10 cellular contexts compared by ENCODE assay signal in genomic region chr10:44724415-44725174, GRCh38.
DNase-seq lines count a peak whose midpoint lies in the region; ATAC-seq, FAIRE-seq and TF ChIP-seq lines count a peak whose summit lies in the region.
"Had no signal": no experiment of that assay in that cellular context is flagged by ENCODE, and none has a peak within 500 bp of the region (broad histone marks: within the 10 kb centered on the region; RNA-seq: fewer than 3 reads in every experiment).

No MANE protein-coding gene starts in this region.

- H4K20me1 ChIP-seq in BLaER1: no peaks in the 10 kb centered on the region

- H3K4me3 ChIP-seq in BLaER1: peak overlapping the region; percentile 29; the same call in 1 of the 2 replicates
- H3K4me3 ChIP-seq in NB4 (ENCODE audit: low read depth, low read length): peak overlapping the region; percentile 38
- no peak overlapping the region for H3K4me3 ChIP-seq in foreskin fibroblast (ENCODE audit: low read depth in 1 of 2, low read length in 2 of 2)
- H3K4me3 ChIP-seq: psoas muscle had no signal

- no peak for TF ChIP-seq POLR2A in NB4 (IDR thresholded peaks at IDR 0.05; ENCODE audit: extremely low read depth, insufficient read length)

- DNase-seq in NB4 (ENCODE audit: low read depth) (peak; percentile 82), foreskin fibroblast (peak; percentile 70 to 77), frontal cortex (ENCODE audit: low spot score in 2 of 2) (no peak), H4 (ENCODE audit: low spot score) (no peak)
- DNase-seq in activated naive CD4-positive, alpha-beta T cell treated with anti-CD3 and anti-CD28 coated beads, Interleukin-2, amount 50 U/mL, for 72 hours (ENCODE audit: low spot score in 2 of 2): no peak
- DNase-seq: cerebellar nuclear complex had no signal

- H3K27ac Mint-ChIP-seq in activated naive CD4-positive, alpha-beta T cell treated with anti-CD3 and anti-CD28 coated beads, Interleukin-2, amount 50 U/mL, for 72 hours: no peak overlapping the region

- no peaks in the 10 kb centered on the region for H3K27me3 ChIP-seq in BLaER1

- peak overlapping the region; percentile 71 for H3K4me2 ChIP-seq in BLaER1

- ATAC-seq in GM21786 (IDR thresholded peaks at IDR 0.05; ENCODE audit: unreplicated experiment): peak; percentile 45
- ATAC-seq in GM21381 (IDR thresholded peaks at IDR 0.05; ENCODE audit: unreplicated experiment): no peak
- no peak for ATAC-seq in activated naive CD4-positive, alpha-beta T cell treated with anti-CD3 and anti-CD28 coated beads, Interleukin-2, amount 50 U/mL, for 72 hours

- H3K9ac ChIP-seq in BLaER1: 0 out of 2 replicates have a peak overlapping the region, but pooled peaks have one; percentile 2

- H3K4me1 ChIP-seq in BLaER1: peaks cover 51% of the 10 kb centered on the region

- no peaks in the 10 kb centered on the region for H3K36me3 ChIP-seq in BLaER1

- H3K27ac ChIP-seq in BLaER1: peak overlapping the region; percentile 71
- H3K27ac ChIP-seq: psoas muscle had no signal

- H3K9me3 ChIP-seq in BLaER1: peaks cover 8% of the 10 kb centered on the region; the same call in 1 of the 2 replicates
- H3K9me3 ChIP-seq: psoas muscle had no signal

- H3K9me3 Mint-ChIP-seq in activated naive CD4-positive, alpha-beta T cell treated with anti-CD3 and anti-CD28 coated beads, Interleukin-2, amount 50 U/mL, for 72 hours: peaks cover 0 to 10% of the 10 kb centered on the region in 2 donors

- FAIRE-seq in frontal cortex (lab: Jason Lieb, UNC): no peak

- TF ChIP-seq CTCF in NB4 (IDR thresholded peaks at IDR 0.05; ENCODE audit: low read depth, low read length): no peak
- no peak for TF ChIP-seq CTCF in foreskin fibroblast (IDR thresholded peaks at IDR 0.05; ENCODE audit: low read depth, low read length)

- H3K36me3 Mint-ChIP-seq in activated naive CD4-positive, alpha-beta T cell treated with anti-CD3 and anti-CD28 coated beads, Interleukin-2, amount 50 U/mL, for 72 hours: no peaks in the 10 kb centered on the region

Comparison
In these comparisons a context has a peak if more than half of its experiments do, and no peak if none do; other contexts are left out.
1. H3K4me3 ChIP-seq: peak in BLaER1 (single experiment) and NB4 (single experiment); none in foreskin fibroblast (0 of 2).
2. DNase-seq: peak in NB4 (single experiment) and foreskin fibroblast (2 of 2); none in frontal cortex (0 of 2), H4 (single experiment) and activated naive CD4-positive, alpha-beta T cell treated with anti-CD3 and anti-CD28 coated beads, Interleukin-2, amount 50 U/mL, for 72 hours (0 of 2).